In the genomic region with DNA sequence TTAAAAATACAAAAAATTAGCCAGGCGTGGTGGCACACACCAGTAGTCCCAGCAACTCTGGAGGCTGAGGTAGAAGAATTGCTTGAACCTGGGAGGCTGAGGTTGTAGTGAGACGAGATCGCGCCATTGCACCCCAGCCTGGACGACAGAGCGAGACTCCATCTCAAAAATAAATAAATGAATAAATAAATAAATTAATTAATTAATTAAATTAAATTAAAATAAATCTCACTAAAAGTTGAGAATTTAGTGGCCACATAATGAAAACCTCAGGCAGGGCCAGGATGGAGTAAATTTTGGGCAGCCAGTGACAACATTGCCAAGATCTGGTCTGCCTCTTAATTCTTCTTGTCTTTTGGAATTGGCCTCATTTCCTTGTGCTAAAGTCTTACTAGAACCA, we compare ENCODE assay signal across 8 cellular contexts.
"Had no signal": no experiment of that assay in that cellular context is flagged by ENCODE, and none has a peak within 500 bp of the region (broad histone marks: within the 10 kb centered on the region; RNA-seq: fewer than 3 reads in every experiment).

No MANE protein-coding gene starts in this region.

- ATAC-seq: GM12878 had no signal

- DNase-seq: GDM1, GF-D8 had no signal

- FAIRE-seq: G401.6, GM12878, GM12891, GM12892, GM18507, GM19239 had no signal
